Comparison of ENCODE assay signal across 26 cellular contexts in genomic region chr16:87366930-87367329, GRCh38.
"Had no signal": no experiment of that assay in that cellular context is flagged by ENCODE, and none has a peak within 500 bp of the region (broad histone marks: within the 10 kb centered on the region; RNA-seq: fewer than 3 reads in every experiment).

No MANE protein-coding gene starts in this region.

- ATAC-seq: activated T-helper 17 cell treated with anti-CD3 and anti-CD28 coated beads, Interleukin-2, amount 50 U/mL, for 72 hours; SK-N-SH treated with all-trans-retinoic acid at 6 μM for 48 hours had no signal

- FAIRE-seq: astrocyte had no signal

- H3K27me3 Mint-ChIP-seq: activated CD4-positive, alpha-beta memory T cell treated with anti-CD3 and anti-CD28 coated beads for 36 hours; activated CD4-positive, alpha-beta T cell treated with anti-CD3 and anti-CD28 coated beads, Interleukin-2, amount 10 ng/mL, durations not matched to agents 24 days and 14 days; activated T-helper 17 cell treated with anti-CD3 and anti-CD28 coated beads, Interleukin-2, amount 50 U/mL, for 72 hours; brain had no signal

- H3K4me3 Mint-ChIP-seq: activated CD4-positive, alpha-beta memory T cell treated with anti-CD3 and anti-CD28 coated beads for 36 hours; activated CD4-positive, alpha-beta T cell treated with anti-CD3 and anti-CD28 coated beads, Interleukin-2, amount 10 ng/mL, durations not matched to agents 24 days and 14 days; activated T-helper 17 cell treated with anti-CD3 and anti-CD28 coated beads, Interleukin-2, amount 50 U/mL, for 72 hours; brain; T-helper 1 cell treated with Interleukin-12 subunit alpha and Interleukin-12 subunit beta and Interleukin-4 antibody, amounts not matched to agents 30 μg/mL and 1 μg/mL, for 36 hours had no signal

- H3K27me3 ChIP-seq: SJSA1 had no signal

- H3K9me3 Mint-ChIP-seq: activated CD4-positive, alpha-beta memory T cell treated with anti-CD3 and anti-CD28 coated beads for 36 hours; activated CD4-positive, alpha-beta T cell treated with anti-CD3 and anti-CD28 coated beads, Interleukin-2, amount 10 ng/mL, durations not matched to agents 24 days and 14 days; activated T-helper 17 cell treated with anti-CD3 and anti-CD28 coated beads, Interleukin-2, amount 50 U/mL, for 72 hours; brain; T-helper 1 cell treated with Interleukin-12 subunit alpha and Interleukin-12 subunit beta and Interleukin-4 antibody, amounts not matched to agents 30 μg/mL and 1 μg/mL, for 36 hours had no signal

- H3K27ac Mint-ChIP-seq: activated CD4-positive, alpha-beta memory T cell treated with anti-CD3 and anti-CD28 coated beads for 36 hours; activated T-helper 17 cell treated with anti-CD3 and anti-CD28 coated beads, Interleukin-2, amount 50 U/mL, for 72 hours; T-helper 1 cell treated with Interleukin-12 subunit alpha and Interleukin-12 subunit beta and Interleukin-4 antibody, amounts not matched to agents 30 μg/mL and 1 μg/mL, for 36 hours had no signal

- DNase-seq: activated CD4-positive, alpha-beta memory T cell treated with anti-CD3 and anti-CD28 coated beads for 36 hours; activated CD4-positive, alpha-beta T cell treated with anti-CD3 and anti-CD28 coated beads, Interleukin-2, amount 10 ng/mL, durations not matched to agents 24 days and 14 days; activated CD4-positive, CD25-positive, alpha-beta regulatory T cell treated with anti-CD3 and anti-CD28 coated beads, Interleukin-2, amount 50 U/mL, for 72 hours; activated CD8-positive, alpha-beta memory T cell treated with anti-CD3 and anti-CD28 coated beads for 24 hours; activated naive CD4-positive, alpha-beta T cell treated with anti-CD3 and anti-CD28 coated beads, Interleukin-2, amount 50 U/mL, for 16 hours; activated T-cell treated with anti-CD3 and anti-CD28 coated beads for 4 hours; activated T-cell treated with anti-CD3 and anti-CD28 coated beads, Interleukin-2, amount 50 U/mL, for 48 hours; amygdala; Kasumi-1; KBM-7; NCI-H1048; NCI-H146; NCI-H1930; NCI-H2171; NCI-H226; NCI-H526; NCI-H774; RPMI8226; SHP77; SW 1271 had no signal

- H3K9me3 ChIP-seq: SJSA1 had no signal

- H3K27ac ChIP-seq: SJSA1 had no signal

- H3K4me3 ChIP-seq: SJSA1 had no signal
